Comparison of ENCODE assay signal across 29 cellular contexts in the genomic region with DNA sequence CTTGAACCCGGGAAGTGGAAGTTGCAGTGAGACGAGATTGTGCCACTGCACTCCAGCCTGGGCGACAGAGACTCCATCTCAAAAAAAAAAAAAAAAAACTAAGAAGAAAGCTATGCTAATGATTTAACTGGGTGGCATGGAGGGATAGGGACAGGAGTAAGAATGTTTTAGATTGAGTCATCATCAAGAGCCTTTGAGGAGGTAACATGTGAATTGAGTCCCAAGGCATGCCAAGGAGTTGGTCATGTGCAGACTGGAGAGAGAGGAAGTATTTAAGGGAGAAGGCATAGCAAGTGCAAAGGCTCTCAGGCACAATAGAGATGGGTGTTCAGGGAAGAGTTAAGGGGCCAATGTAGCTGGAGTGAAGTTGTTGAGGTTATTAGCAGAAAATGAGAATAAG. TPM values are rescaled to one million over a fixed set of nuclear protein-coding genes. Genes with fewer than 3 reads are reported as not detected.
DNase-seq lines count a peak whose midpoint lies in the region; FAIRE-seq and TF ChIP-seq lines count a peak whose summit lies in the region.
"Had no signal": no experiment of that assay in that cellular context is flagged by ENCODE, and none has a peak within 500 bp of the region (broad histone marks: within the 10 kb centered on the region; RNA-seq: fewer than 3 reads in every experiment).

No MANE protein-coding gene starts in this region.

- H3K4me3 ChIP-seq in astrocyte (ENCODE audit: insufficient read depth, low read depth, low read length) (no peak overlapping the region), keratinocyte (ENCODE audit: control insufficient read depth in 2 of 3, extremely low read depth in 1 of 3, insufficient read depth in 2 of 3, low read depth in 1 of 3, low read length in 3 of 3) (no peak overlapping the region)
- H3K4me3 ChIP-seq: BLaER1 treated with 17β-estradiol and CSF1 and Interleukin-3, amounts not matched to agents 10 nM and 100 nM; gastroesophageal sphincter; pancreas; right lobe of liver; SJCRH30; transverse colon had no signal

- no peaks in the 10 kb centered on the region for H3K36me3 ChIP-seq in astrocyte (ENCODE audit: insufficient read depth, low read length)
- H3K36me3 ChIP-seq in keratinocyte (ENCODE audit: control insufficient read depth in 2 of 2, extremely low read depth in 1 of 2, insufficient read depth in 2 of 2, low read length in 2 of 2) = peaks cover 9 to 36% of the 10 kb centered on the region in 2 experiments
- H3K36me3 ChIP-seq: BLaER1 treated with 17β-estradiol and CSF1 and Interleukin-3, amounts not matched to agents 10 nM and 100 nM; gastroesophageal sphincter; pancreas; right lobe of liver; SJCRH30; transverse colon had no signal

- no peak overlapping the region for H3K27ac Mint-ChIP-seq in astrocyte (ENCODE audit: unreplicated experiment)
- no peak overlapping the region for H3K27ac Mint-ChIP-seq in activated T-helper 1 cell treated with anti-CD3 and anti-CD28 coated beads, Interleukin-12 subunit alpha, Interleukin-12 subunit beta, Interleukin-2, Interleukin-4 antibody, amounts not matched to agents 30 ng/mL and 10 ng/mL and 1 ng/mL, durations not matched to agents 14 hours and 24 hours and 36 hours
- H3K27ac Mint-ChIP-seq: activated naive CD4-positive, alpha-beta T cell treated with anti-CD3 and anti-CD28 coated beads for 36 hours; natural killer cell had no signal

- H3K27me3 ChIP-seq in astrocyte (ENCODE audit: insufficient read depth, low read length) (no peaks in the 10 kb centered on the region), keratinocyte (ENCODE audit: control insufficient read depth, extremely low read depth, insufficient read depth, low read length) (no peaks in the 10 kb centered on the region)
- H3K27me3 ChIP-seq: BLaER1 treated with 17β-estradiol and CSF1 and Interleukin-3, amounts not matched to agents 10 nM and 100 nM; SJCRH30 had no signal

- no peak overlapping the region for H3K4me3 Mint-ChIP-seq in astrocyte (ENCODE audit: unreplicated experiment)
- H3K4me3 Mint-ChIP-seq in activated T-helper 1 cell treated with anti-CD3 and anti-CD28 coated beads, Interleukin-12 subunit alpha, Interleukin-12 subunit beta, Interleukin-2, Interleukin-4 antibody, amounts not matched to agents 30 ng/mL and 10 ng/mL and 1 ng/mL, durations not matched to agents 14 hours and 24 hours and 36 hours = no peak overlapping the region
- H3K4me3 Mint-ChIP-seq: activated naive CD4-positive, alpha-beta T cell treated with anti-CD3 and anti-CD28 coated beads for 36 hours; central memory CD8-positive, alpha-beta T cell; natural killer cell had no signal

- no peaks in the 10 kb centered on the region for H3K36me3 Mint-ChIP-seq in astrocyte (ENCODE audit: low read depth, unreplicated experiment)
- H3K36me3 Mint-ChIP-seq in activated T-helper 1 cell treated with anti-CD3 and anti-CD28 coated beads, Interleukin-12 subunit alpha, Interleukin-12 subunit beta, Interleukin-2, Interleukin-4 antibody, amounts not matched to agents 30 ng/mL and 10 ng/mL and 1 ng/mL, durations not matched to agents 14 hours and 24 hours and 36 hours (ENCODE audit: low read depth) = no peaks in the 10 kb centered on the region
- H3K36me3 Mint-ChIP-seq: natural killer cell had no signal

- no peaks in the 10 kb centered on the region for H3K27me3 Mint-ChIP-seq in astrocyte (ENCODE audit: low read depth, unreplicated experiment)
- H3K27me3 Mint-ChIP-seq in activated T-helper 1 cell treated with anti-CD3 and anti-CD28 coated beads, Interleukin-12 subunit alpha, Interleukin-12 subunit beta, Interleukin-2, Interleukin-4 antibody, amounts not matched to agents 30 ng/mL and 10 ng/mL and 1 ng/mL, durations not matched to agents 14 hours and 24 hours and 36 hours (ENCODE audit: insufficient read depth) = peaks cover 23% of the 10 kb centered on the region

- H2AFZ ChIP-seq in astrocyte (ENCODE audit: low read depth, low read length) (no peak overlapping the region), keratinocyte (ENCODE audit: control insufficient read depth, low read length) (no peak overlapping the region)

- peaks cover 73% of the 10 kb centered on the region for H3K79me2 ChIP-seq in astrocyte (ENCODE audit: insufficient read depth, low read length)
- H3K79me2 ChIP-seq in keratinocyte (ENCODE audit: control insufficient read depth, insufficient read depth, low read length) = peaks cover 100% of the 10 kb centered on the region

- H3K4me1 ChIP-seq in astrocyte (ENCODE audit: insufficient read depth, low read length) (no peaks in the 10 kb centered on the region), keratinocyte (ENCODE audit: control insufficient read depth, extremely low read depth, insufficient read depth, low read length) (peaks cover 40% of the 10 kb centered on the region)
- H3K4me1 ChIP-seq: gastroesophageal sphincter, pancreas, right lobe of liver, SJCRH30, transverse colon had no signal

- FAIRE-seq in astrocyte (lab: Jason Lieb, UNC) = no peak
- FAIRE-seq in keratinocyte (lab: Jason Lieb, UNC) = peak; percentile 58
- FAIRE-seq: GM18507, pancreas had no signal

- no peaks in the 10 kb centered on the region for H3K4me1 Mint-ChIP-seq in astrocyte (ENCODE audit: low read depth, unreplicated experiment)
- no peaks in the 10 kb centered on the region for H3K4me1 Mint-ChIP-seq in activated T-helper 1 cell treated with anti-CD3 and anti-CD28 coated beads, Interleukin-12 subunit alpha, Interleukin-12 subunit beta, Interleukin-2, Interleukin-4 antibody, amounts not matched to agents 30 ng/mL and 10 ng/mL and 1 ng/mL, durations not matched to agents 14 hours and 24 hours and 36 hours (ENCODE audit: low read depth)
- H3K4me1 Mint-ChIP-seq: central memory CD8-positive, alpha-beta T cell; natural killer cell had no signal

- H3K27ac ChIP-seq in astrocyte (ENCODE audit: low read depth, low read length) (no peak overlapping the region), keratinocyte (ENCODE audit: control insufficient read depth, insufficient read depth, low read length) (no peak overlapping the region)
- H3K27ac ChIP-seq: BLaER1 treated with 17β-estradiol and CSF1 and Interleukin-3, amounts not matched to agents 10 nM and 100 nM; gastroesophageal sphincter; pancreas; right lobe of liver; SJCRH30; transverse colon had no signal

- no peak for TF ChIP-seq CTCF in astrocyte (IDR thresholded peaks at IDR 0.05; ENCODE audit: insufficient read depth, low read depth, low read length)
- no peak for TF ChIP-seq CTCF in keratinocyte (optimal IDR thresholded peaks at IDR 0.05 in 1 of 3, IDR thresholded peaks at IDR 0.05 in 1 of 3, conservative IDR thresholded peaks at IDR 0.05 in 1 of 3; ENCODE audit: extremely low read depth in 1 of 3, insufficient read depth in 2 of 3, low read length in 3 of 3)

- no peaks in the 10 kb centered on the region for H3K9me1 ChIP-seq in keratinocyte (ENCODE audit: control insufficient read depth, extremely low read depth, insufficient read depth, low read length)

- DNase-seq in A172 (ENCODE audit: low spot score) = peak; percentile 52
- DNase-seq in HCEC 1CT = peak; percentile 41
- peak; percentile 55 for DNase-seq in astrocyte (ENCODE audit: low read depth)
- no peak for DNase-seq in keratinocyte (ENCODE audit: low read depth, low spot score)
- no peak for DNase-seq in SK-N-DZ (ENCODE audit: low spot score)
- no peak for DNase-seq in activated T-helper 1 cell treated with anti-CD3 and anti-CD28 coated beads, Interleukin-12 subunit alpha, Interleukin-12 subunit beta, Interleukin-2, Interleukin-4 antibody, amounts not matched to agents 30 ng/mL and 10 ng/mL and 1 ng/mL, durations not matched to agents 14 hours and 24 hours and 36 hours (ENCODE audit: low spot score)
- DNase-seq in head of caudate nucleus = no peak
- no peak for DNase-seq in DMS153 (lab: John Stamatoyannopoulos, UW)
- DNase-seq: 8988T; activated CD4-positive, alpha-beta T cell treated with anti-CD3 and anti-CD28 coated beads for 4 hours; activated naive CD4-positive, alpha-beta T cell treated with anti-CD3 and anti-CD28 coated beads for 36 hours; activated T-cell treated with anti-CD3 and anti-CD28 coated beads, Interleukin-2, amount 50 U/mL, for 48 hours; KG1; MV-4-11; natural killer cell; NCI-H1694; NCI-H774; pancreas; right lobe of liver; SJCRH30; stimulated activated CD4-positive, alpha-beta T cell treated with anti-CD3 and anti-CD28 coated beads, Interleukin-15, amount 100 ng/mL, for 24 hours; T-helper 1 cell; transverse colon had no signal

- no peak overlapping the region for H3K4me2 ChIP-seq in astrocyte (ENCODE audit: low read length)
- no peak overlapping the region for H3K4me2 ChIP-seq in keratinocyte (ENCODE audit: control insufficient read depth, extremely low read depth, insufficient read depth, low read depth, low read length)
- H3K4me2 ChIP-seq: BLaER1 treated with 17β-estradiol and CSF1 and Interleukin-3, amounts not matched to agents 10 nM and 100 nM had no signal

- intact Hi-C loops in activated T-helper 1 cell treated with anti-CD3 and anti-CD28 coated beads, Interleukin-12 subunit alpha, Interleukin-12 subunit beta, Interleukin-2, Interleukin-4 antibody, amounts not matched to agents 30 ng/mL and 10 ng/mL and 1 ng/mL, durations not matched to agents 14 hours and 24 hours and 36 hours (cut with micrococcal nuclease) = no loop called here
- intact Hi-C loops in head of caudate nucleus (cut with DNase I) = no loop called here

- H3K9ac ChIP-seq in astrocyte (ENCODE audit: low read length) = no peak overlapping the region
- no peak overlapping the region for H3K9ac ChIP-seq in keratinocyte (ENCODE audit: control insufficient read depth, extremely low read depth, insufficient read depth, low read length)
- H3K9ac ChIP-seq: BLaER1 treated with 17β-estradiol and CSF1 and Interleukin-3, amounts not matched to agents 10 nM and 100 nM had no signal

- no peaks in the 10 kb centered on the region for H4K20me1 ChIP-seq in astrocyte (ENCODE audit: insufficient read depth, low read length)
- H4K20me1 ChIP-seq in keratinocyte (ENCODE audit: control insufficient read depth, extremely low read depth, insufficient read depth, low read length) = peaks cover 39% of the 10 kb centered on the region
- H4K20me1 ChIP-seq: BLaER1 treated with 17β-estradiol and CSF1 and Interleukin-3, amounts not matched to agents 10 nM and 100 nM had no signal

- dilution Hi-C loops in keratinocyte (cut with MboI; ENCODE audit: extremely low pct_ligation_motif_present, low sequenced_read_pairs) = no loop called here

- no peaks in the 10 kb centered on the region for H3K9me3 Mint-ChIP-seq in astrocyte (ENCODE audit: unreplicated experiment)
- no peaks in the 10 kb centered on the region for H3K9me3 Mint-ChIP-seq in activated T-helper 1 cell treated with anti-CD3 and anti-CD28 coated beads, Interleukin-12 subunit alpha, Interleukin-12 subunit beta, Interleukin-2, Interleukin-4 antibody, amounts not matched to agents 30 ng/mL and 10 ng/mL and 1 ng/mL, durations not matched to agents 14 hours and 24 hours and 36 hours
- H3K9me3 Mint-ChIP-seq: central memory CD8-positive, alpha-beta T cell; natural killer cell had no signal

- H3K9me3 ChIP-seq in astrocyte (ENCODE audit: insufficient read depth, low read depth, low read length) (no peaks in the 10 kb centered on the region), keratinocyte (ENCODE audit: control insufficient read depth, low read depth, low read length) (no peaks in the 10 kb centered on the region)
- H3K9me3 ChIP-seq: gastroesophageal sphincter, pancreas, right lobe of liver, SJCRH30, transverse colon had no signal

RNA-seq across cellular contexts. Expression of a gene that starts 9.1 kb away (rescaled TPM):
- 0.03 and 0.17 TPM in 2 replicates for total RNA-seq in A172 (2014; rRNA removed; shearing (Covaris generic))
- 9.3 and 13.7 TPM in 2 replicates for total RNA-seq in astrocyte
- 109 to 182 TPM (median 137 TPM) in 3 replicates for polyA plus RNA-seq in keratinocyte
- polyA plus RNA-seq in keratinocyte (2011; ENCODE audit: low read depth) = 17.3 TPM
- 94.9 and 129 TPM in 2 replicates for polyA plus RNA-seq in keratinocyte (2011; cell fraction: cytosol; rRNA removed)
- 186 and 215 TPM in 2 replicates for polyA plus RNA-seq in keratinocyte (2011; cell fraction: nucleus; rRNA removed)
- 41.1 and 106 TPM in 2 replicates for polyA plus RNA-seq in keratinocyte (2012; ENCODE audit: low replicate concordance)
- 161 to 227 TPM (median 203 TPM) in 3 replicates for polyA minus RNA-seq in keratinocyte
- 103 TPM for polyA minus RNA-seq in keratinocyte (2011; cell fraction: cytosol; rRNA and poly(A)+ RNA removed)
- 117 and 228 TPM in 2 replicates for polyA minus RNA-seq in keratinocyte (2011; cell fraction: nucleus; rRNA and poly(A)+ RNA removed)
- polyA plus RNA-seq in SK-N-DZ (2014; cell fraction: cytosol; rRNA removed) = 0.03 TPM in 2 replicates
- polyA plus RNA-seq in SK-N-DZ (2014; cell fraction: nucleus; rRNA removed) = 0.22 TPM in 1 of 2 replicates, not detected in the other
- total RNA-seq in activated T-helper 1 cell treated with anti-CD3 and anti-CD28 coated beads, Interleukin-12 subunit alpha, Interleukin-12 subunit beta, Interleukin-2, Interleukin-4 antibody, amounts not matched to agents 30 ng/mL and 10 ng/mL and 1 ng/mL, durations not matched to agents 14 hours and 24 hours and 36 hours = not detected in 2 replicates
- total RNA-seq: activated naive CD4-positive, alpha-beta T cell treated with anti-CD3 and anti-CD28 coated beads for 36 hours; G401; natural killer cell; OCI-LY7; SJCRH30; transverse colon had no signal

Comparison
In these comparisons a context has a peak if more than half of its experiments do, and no peak if none do; other contexts are left out.
1. DNase-seq: peak in A172 (single experiment), HCEC 1CT (single experiment) and astrocyte (single experiment); none in keratinocyte (single experiment), SK-N-DZ (single experiment), activated T-helper 1 cell treated with anti-CD3 and anti-CD28 coated beads, Interleukin-12 subunit alpha, Interleukin-12 subunit beta, Interleukin-2, Interleukin-4 antibody, amounts not matched to agents 30 ng/mL and 10 ng/mL and 1 ng/mL, durations not matched to agents 14 hours and 24 hours and 36 hours (single experiment), head of caudate nucleus (0 of 42) and DMS153 (single experiment).